In the genomic region with DNA sequence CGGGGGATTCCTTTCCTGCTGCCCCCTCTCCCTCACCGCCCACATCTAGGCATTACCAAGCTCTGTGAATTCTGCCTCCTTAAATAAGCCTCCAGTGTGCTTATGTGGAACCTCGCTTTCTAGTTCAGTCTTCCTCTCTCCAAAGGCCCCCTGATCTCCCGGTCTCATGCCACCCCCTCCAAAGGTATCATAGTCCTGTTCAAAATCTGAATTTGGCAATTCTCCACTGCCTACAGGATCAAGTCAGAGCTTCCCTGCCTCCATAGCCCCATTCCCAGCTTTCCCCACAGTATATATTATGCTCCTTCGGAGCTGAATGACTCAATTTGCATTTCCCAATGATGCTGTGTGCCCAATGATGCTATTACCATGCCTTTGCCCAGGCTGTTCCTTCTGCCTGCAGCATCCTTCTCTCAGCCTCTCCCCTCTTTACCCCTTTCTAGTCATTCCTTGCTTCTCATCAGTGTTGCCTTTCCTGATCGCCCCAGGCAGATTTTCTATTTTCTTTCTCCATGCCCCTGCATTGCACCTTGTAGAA, we compare ENCODE assay signal across 1 cellular context.
TF ChIP-seq lines count a peak whose summit lies in the region.

No MANE protein-coding gene starts in this region.

TF ChIP-seq in WTC11, 78 proteins besides CTCF, POLR2A, EP300 and RAD21:
- TF ChIP-seq, protein P1, sequence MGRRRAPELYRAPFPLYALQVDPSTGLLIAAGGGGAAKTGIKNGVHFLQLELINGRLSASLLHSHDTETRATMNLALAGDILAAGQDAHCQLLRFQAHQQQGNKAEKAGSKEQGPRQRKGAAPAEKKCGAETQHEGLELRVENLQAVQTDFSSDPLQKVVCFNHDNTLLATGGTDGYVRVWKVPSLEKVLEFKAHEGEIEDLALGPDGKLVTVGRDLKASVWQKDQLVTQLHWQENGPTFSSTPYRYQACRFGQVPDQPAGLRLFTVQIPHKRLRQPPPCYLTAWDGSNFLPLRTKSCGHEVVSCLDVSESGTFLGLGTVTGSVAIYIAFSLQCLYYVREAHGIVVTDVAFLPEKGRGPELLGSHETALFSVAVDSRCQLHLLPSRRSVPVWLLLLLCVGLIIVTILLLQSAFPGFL (CRISPR knock-in tag; IDR thresholded peaks at IDR 0.05; ENCODE audit: borderline replicate concordance): no peak
- no peak for TF ChIP-seq NFE2L1 (CRISPR knock-in tag; IDR thresholded peaks at IDR 0.05)
- TF ChIP-seq, protein P2, sequence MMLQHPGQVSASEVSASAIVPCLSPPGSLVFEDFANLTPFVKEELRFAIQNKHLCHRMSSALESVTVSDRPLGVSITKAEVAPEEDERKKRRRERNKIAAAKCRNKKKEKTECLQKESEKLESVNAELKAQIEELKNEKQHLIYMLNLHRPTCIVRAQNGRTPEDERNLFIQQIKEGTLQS (CRISPR knock-in tag; conservative IDR thresholded peaks at IDR 0.05): no peak
- no peak for TF ChIP-seq GTF2I (CRISPR knock-in tag; conservative IDR thresholded peaks at IDR 0.05)
- TF ChIP-seq, protein P3, sequence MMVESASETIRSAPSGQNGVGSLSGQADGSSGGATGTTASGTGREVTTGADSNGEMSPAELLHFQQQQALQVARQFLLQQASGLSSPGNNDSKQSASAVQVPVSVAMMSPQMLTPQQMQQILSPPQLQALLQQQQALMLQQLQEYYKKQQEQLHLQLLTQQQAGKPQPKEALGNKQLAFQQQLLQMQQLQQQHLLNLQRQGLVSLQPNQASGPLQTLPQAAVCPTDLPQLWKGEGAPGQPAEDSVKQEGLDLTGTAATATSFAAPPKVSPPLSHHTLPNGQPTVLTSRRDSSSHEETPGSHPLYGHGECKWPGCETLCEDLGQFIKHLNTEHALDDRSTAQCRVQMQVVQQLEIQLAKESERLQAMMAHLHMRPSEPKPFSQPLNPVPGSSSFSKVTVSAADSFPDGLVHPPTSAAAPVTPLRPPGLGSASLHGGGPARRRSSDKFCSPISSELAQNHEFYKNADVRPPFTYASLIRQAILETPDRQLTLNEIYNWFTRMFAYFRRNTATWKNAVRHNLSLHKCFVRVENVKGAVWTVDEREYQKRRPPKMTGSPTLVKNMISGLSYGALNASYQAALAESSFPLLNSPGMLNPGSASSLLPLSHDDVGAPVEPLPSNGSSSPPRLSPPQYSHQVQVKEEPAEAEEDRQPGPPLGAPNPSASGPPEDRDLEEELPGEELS (CRISPR knock-in tag; IDR thresholded peaks at IDR 0.05): no peak
